Comparison of ENCODE assay signal across 13 cellular contexts in genomic region chr1:36352910-36353878, GRCh38. TPM values are rescaled to one million over a fixed set of nuclear protein-coding genes. Genes with fewer than 3 reads are reported as not detected.
DNase-seq lines count a peak whose midpoint lies in the region; ATAC-seq and TF ChIP-seq lines count a peak whose summit lies in the region.
"Had no signal": no experiment of that assay in that cellular context is flagged by ENCODE, and none has a peak within 500 bp of the region (broad histone marks: within the 10 kb centered on the region; RNA-seq: fewer than 3 reads in every experiment).

No MANE protein-coding gene starts in this region.

- CTCF ChIA-PET in MCF 10A (lab: Yijun Ruan, JAX), result interaction anchor here (0.7 to 6.0 kb wide), 4 partner anchors 10 to 35 kb away, joined by 3 to 97 read pairs (median 12); no protein-coding TSS in a partner anchor

- peak overlapping the region; percentile 47 for H3K4me3 Mint-ChIP-seq in MCF 10A (ENCODE audit: unreplicated experiment)
- H3K4me3 Mint-ChIP-seq: CD8-positive, alpha-beta T cell had no signal

- ATAC-seq in HG03432 (IDR thresholded peaks at IDR 0.05; ENCODE audit: unreplicated experiment), result no peak
- ATAC-seq: CD8-positive, alpha-beta T cell had no signal

- no peak for TF ChIP-seq CTCF in MCF 10A (IDR thresholded peaks at IDR 0.05; ENCODE audit: unreplicated experiment)

- H3K36me3 Mint-ChIP-seq in MCF 10A (ENCODE audit: insufficient read depth, unreplicated experiment), result peaks cover 33% of the 10 kb centered on the region

- H3K9me3 Mint-ChIP-seq in MCF 10A (ENCODE audit: unreplicated experiment), result no peaks in the 10 kb centered on the region
- H3K9me3 Mint-ChIP-seq: CD8-positive, alpha-beta T cell had no signal

- POLR2A ChIA-PET in MCF 10A (lab: Yijun Ruan, JAX), result interaction anchor here (0.7 to 2.8 kb wide), 3 partner anchors 13 to 65 kb away, joined by 3 to 7 read pairs (median 4); no protein-coding TSS in a partner anchor

- H3K27me3 Mint-ChIP-seq in MCF 10A (ENCODE audit: insufficient read depth, unreplicated experiment), result no peaks in the 10 kb centered on the region

- H3K4me1 Mint-ChIP-seq in MCF 10A (ENCODE audit: insufficient read depth, unreplicated experiment), result peaks cover 38% of the 10 kb centered on the region

- peak; percentile 74 for DNase-seq in AG08395 (ENCODE audit: low spot score)
- peak; percentile 88 for DNase-seq in HT1080 (ENCODE audit: low read depth)
- DNase-seq in MCF 10A (ENCODE audit: unreplicated experiment), result peak; percentile 45
- DNase-seq in lung microvascular endothelial cell (ENCODE audit: low read depth in 2 of 2), result peak; percentile 36 to 64
- DNase-seq in globus pallidus (ENCODE audit: low spot score), result no peak
- no peak for DNase-seq in putamen (ENCODE audit: low spot score)
- DNase-seq in T-helper 9 cell, result no peak
- DNase-seq: activated CD4-positive, CD25-positive, alpha-beta regulatory T cell treated with anti-CD3 and anti-CD28 coated beads, Interleukin-2, amount 50 U/mL, for 72 hours; activated gamma-delta T cell treated with Interleukin-2 at 50 U/mL for 16 hours; CD8-positive, alpha-beta T cell; effector CD4-positive, alpha-beta T cell; NCI-H2081 treated with DMSO at 0.1 percent for 48 hours had no signal

- no TSS peak for BruUV-seq in MCF 10A (replicated peaks; lab: Mats Ljungman, UMichigan)

- intact Hi-C loops in MCF 10A (cut with micrococcal nuclease), result no loop called here

- peak overlapping the region; percentile 82 for H3K27ac Mint-ChIP-seq in MCF 10A (ENCODE audit: low read depth, unreplicated experiment)
- H3K27ac Mint-ChIP-seq: CD8-positive, alpha-beta T cell had no signal

RNA-seq across cellular contexts. Expression of gene EVA1B, which starts 29.7 kb away (rescaled TPM):
- total RNA-seq in HT1080 (2014; rRNA removed; shearing (Covaris generic)), result 23.1 and 33.5 TPM in 2 replicates
- polyA plus RNA-seq in HT1080 (2015; cell fraction: cytosol; rRNA removed), result 54.4 and 66.9 TPM in 2 replicates
- 20.0 and 24.7 TPM in 2 replicates for polyA plus RNA-seq in HT1080 (2015; cell fraction: nucleus; rRNA removed)
- total RNA-seq in MCF 10A (2022) (4.8 and 5.7 TPM in 2 replicates), lung microvascular endothelial cell (96.3 and 109 TPM in 2 replicates)

RNA-seq across cellular contexts. Expression of gene STK40, which starts 32.5 kb away (rescaled TPM):
- 19.9 and 22.3 TPM in 2 replicates for total RNA-seq in HT1080 (2014; rRNA removed; shearing (Covaris generic))
- polyA plus RNA-seq in HT1080 (2015; cell fraction: cytosol; rRNA removed), result 39.5 and 40.5 TPM in 2 replicates
- 39.3 and 43.7 TPM in 2 replicates for polyA plus RNA-seq in HT1080 (2015; cell fraction: nucleus; rRNA removed)
- total RNA-seq in MCF 10A (2022) (44.0 and 47.4 TPM in 2 replicates), lung microvascular endothelial cell (11.3 and 21.6 TPM in 2 replicates)

RNA-seq across cellular contexts. Expression of gene LSM10, which starts 44.5 kb away (rescaled TPM):
- total RNA-seq in HT1080 (2014; rRNA removed; shearing (Covaris generic)), result 13.4 and 13.6 TPM in 2 replicates
- 51.5 and 64.1 TPM in 2 replicates for polyA plus RNA-seq in HT1080 (2015; cell fraction: cytosol; rRNA removed)
- 16.6 and 18.6 TPM in 2 replicates for polyA plus RNA-seq in HT1080 (2015; cell fraction: nucleus; rRNA removed)
- total RNA-seq in MCF 10A (2022) (42.3 and 49.8 TPM in 2 replicates), lung microvascular endothelial cell (8.1 and 9.9 TPM in 2 replicates)

RNA-seq across cellular contexts. Expression of gene SH3D21, which starts 47.0 kb away (rescaled TPM):
- 0.88 and 2.6 TPM in 2 replicates for total RNA-seq in HT1080 (2014; rRNA removed; shearing (Covaris generic))
- 0.21 and 0.53 TPM in 2 replicates for polyA plus RNA-seq in HT1080 (2015; cell fraction: cytosol; rRNA removed)
- 7.3 and 7.5 TPM in 2 replicates for polyA plus RNA-seq in HT1080 (2015; cell fraction: nucleus; rRNA removed)
- total RNA-seq in MCF 10A (2022), result 3.2 and 3.3 TPM in 2 replicates
- total RNA-seq in lung microvascular endothelial cell, result 0.44 and 0.99 TPM in 2 replicates

Comparison
In these comparisons a context has a peak if more than half of its experiments do, and no peak if none do; other contexts are left out.
1. DNase-seq: peak in AG08395 (single experiment), HT1080 (single experiment), MCF 10A (single experiment) and lung microvascular endothelial cell (2 of 2); none in globus pallidus (single experiment), putamen (single experiment) and T-helper 9 cell (single experiment).